11 cellular contexts compared by ENCODE assay signal in the genomic region with DNA sequence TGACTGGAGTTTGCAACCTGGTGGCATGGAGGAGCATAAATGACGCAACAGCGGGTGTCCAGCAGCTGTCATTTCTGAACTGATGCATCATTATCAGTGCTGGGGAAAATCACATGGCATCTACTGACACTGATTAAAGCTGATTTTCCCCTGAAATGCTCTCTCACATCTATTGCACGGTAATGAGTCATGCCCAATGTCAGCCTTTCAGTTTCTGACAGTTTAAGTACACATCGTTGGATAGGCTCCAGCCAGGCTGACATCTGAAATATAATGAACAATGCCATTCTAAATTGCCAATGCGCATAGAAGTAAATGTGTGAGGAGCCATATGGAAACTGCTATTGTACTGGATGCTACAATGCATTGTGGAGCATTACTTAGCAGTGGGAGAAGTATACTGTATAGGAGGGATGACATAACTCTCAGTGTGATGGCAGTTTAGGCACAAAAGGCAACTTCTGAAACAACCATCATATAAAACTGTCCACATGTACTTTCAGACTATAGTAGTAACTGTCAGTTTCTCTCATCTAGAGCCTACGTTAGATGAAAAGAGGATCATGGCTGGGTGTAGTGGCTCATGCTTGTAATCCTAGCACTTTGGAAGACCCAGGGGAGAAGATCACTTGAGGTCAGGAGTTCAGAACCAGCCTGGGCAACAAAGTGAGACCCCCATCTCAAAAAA.
DNase-seq lines count a peak whose midpoint lies in the region; ATAC-seq and TF ChIP-seq lines count a peak whose summit lies in the region.
"Had no signal": no experiment of that assay in that cellular context is flagged by ENCODE, and none has a peak within 500 bp of the region (broad histone marks: within the 10 kb centered on the region; RNA-seq: fewer than 3 reads in every experiment).

No MANE protein-coding gene starts in this region.

- TF ChIP-seq CTCF in retinal pigment epithelial cell (conservative IDR thresholded peaks at IDR 0.05; ENCODE audit: low read depth, low read length): no peak

- no peak overlapping the region for H3K4me3 ChIP-seq in retinal pigment epithelial cell (ENCODE audit: low read length)

- ATAC-seq in GM21423 (IDR thresholded peaks at IDR 0.05; ENCODE audit: unreplicated experiment): peak; percentile 42
- no peak for ATAC-seq in GM18870 (IDR thresholded peaks at IDR 0.05; ENCODE audit: unreplicated experiment)
- no peak for ATAC-seq in esophagus mucosa
- ATAC-seq: right cardiac atrium had no signal

- DNase-seq in activated CD4-positive, alpha-beta T cell treated with anti-CD3 and anti-CD28 coated beads for 24 hours (ENCODE audit: low read depth in 2 of 2): peak; percentile 0 to 4
- DNase-seq in activated CD4-positive, alpha-beta T cell treated with anti-CD3 and anti-CD28 coated beads, Interleukin-2, amount 50 U/mL, for 1 hour: no peak
- DNase-seq in RKO (ENCODE audit: low spot score) (peak; percentile 7), retinal pigment epithelial cell (ENCODE audit: low read depth) (peak; percentile 15)
- no peak for DNase-seq in stimulated activated naive CD4-positive, alpha-beta T cell (lab: John Stamatoyannopoulos, UW)
- DNase-seq: islet precursor cell, NCI-H1436, right cardiac atrium had no signal

Comparison
In these comparisons a context has a peak if more than half of its experiments do, and no peak if none do; other contexts are left out.
1. DNase-seq: peak in activated CD4-positive, alpha-beta T cell treated with anti-CD3 and anti-CD28 coated beads for 24 hours (2 of 2), RKO (single experiment) and retinal pigment epithelial cell (single experiment); none in activated CD4-positive, alpha-beta T cell treated with anti-CD3 and anti-CD28 coated beads, Interleukin-2, amount 50 U/mL, for 1 hour (single experiment) and stimulated activated naive CD4-positive, alpha-beta T cell (0 of 6).